In genomic region chr14:73471582-73472181, GRCh38 we compare ENCODE assay signal across 2 cellular contexts.
A peak's percentile ranks its signal among the peaks of the same experiment; 100 is the strongest.
TF ChIP-seq lines count a peak whose summit lies in the region.

No MANE protein-coding gene starts in this region.

TF ChIP-seq in HEK293, 187 proteins besides CTCF, POLR2A, EP300 and RAD21:
- no peak for TF ChIP-seq ZNF600 (tag by site-specific recombination; IDR thresholded peaks at IDR 0.05)
- TF ChIP-seq SCRT2 (tag by site-specific recombination; IDR thresholded peaks at IDR 0.05), result 0 out of 2 replicates have a peak, but pooled peaks have one; percentile 98
- TF ChIP-seq SCRT1 (tag by site-specific recombination; IDR thresholded peaks at IDR 0.05; ENCODE audit: borderline replicate concordance), result peak; percentile 98; the same call in 1 of the 2 replicates

TF ChIP-seq in GM12878, 131 proteins besides CTCF, POLR2A, EP300 and RAD21:
- TF ChIP-seq STAT1 (conservative IDR thresholded peaks at IDR 0.05) (peak; percentile 41; the same call in 1 of the 2 replicates), MXI1 (IDR thresholded peaks at IDR 0.05; ENCODE audit: low read depth, low read length) (no peak), YBX1 (IDR thresholded peaks at IDR 0.05) (no peak), ZNF24 (IDR thresholded peaks at IDR 0.05) (peak; percentile 91), RFX5 (IDR thresholded peaks at IDR 0.05; ENCODE audit: low read depth, low read length) (no peak)
